In the genomic region with DNA sequence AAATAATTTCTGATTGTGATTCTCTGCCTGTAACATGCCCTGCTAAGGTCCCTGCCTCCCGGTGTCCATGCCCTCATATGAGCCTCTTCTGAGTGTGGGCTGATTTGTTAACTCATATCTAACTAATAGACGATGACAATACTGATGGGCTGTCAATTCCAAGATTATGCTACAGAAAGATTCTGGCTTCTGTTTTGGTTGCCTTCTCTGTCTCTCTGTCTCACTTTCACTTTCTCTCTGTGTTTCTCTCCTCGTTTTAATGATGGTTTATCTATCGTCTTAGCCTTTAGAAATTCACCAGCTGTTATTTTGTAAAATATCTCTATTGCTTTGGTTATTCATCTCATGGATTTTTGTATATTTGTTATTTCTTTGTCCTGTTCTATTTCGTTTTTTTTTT, we compare ENCODE assay signal across 24 cellular contexts.
DNase-seq lines count a peak whose midpoint lies in the region; ATAC-seq, FAIRE-seq and TF ChIP-seq lines count a peak whose summit lies in the region.
"Had no signal": no experiment of that assay in that cellular context is flagged by ENCODE, and none has a peak within 500 bp of the region (broad histone marks: within the 10 kb centered on the region; RNA-seq: fewer than 3 reads in every experiment).

No MANE protein-coding gene starts in this region.

- H3K9ac ChIP-seq in PC-3 (ENCODE audit: low read length) (no peak overlapping the region), endothelial cell of umbilical vein (replicated peaks; ENCODE audit: extremely low read depth, insufficient read depth, low read length) (no peak overlapping the region)

- DNase-seq in A673 (ENCODE audit: low spot score): no peak
- peak; percentile 4 for DNase-seq in H4 (ENCODE audit: low spot score)
- DNase-seq in PC-3: no peak
- no peak for DNase-seq in endothelial cell of umbilical vein (ENCODE audit: low read depth, low spot score)
- no peak for DNase-seq in kidney tubule cell (ENCODE audit: low spot score)
- DNase-seq in GM19238 (ENCODE audit: insufficient read length, low spot score): no peak
- no peak for DNase-seq in cardiac septum (ENCODE audit: low spot score)
- DNase-seq: activated CD4-positive, alpha-beta T cell treated with anti-CD3 and anti-CD28 coated beads for 1 hour; activated CD8-positive, alpha-beta memory T cell treated with anti-CD3 and anti-CD28 coated beads for 24 hours; activated naive CD4-positive, alpha-beta T cell treated with anti-CD3 and anti-CD28 coated beads, Interleukin-2, amount 50 U/mL, for 16 hours; activated T-cell treated with anti-CD3 and anti-CD28 coated beads, Interleukin-2, amount 50 U/mL, for 48 hours; aorta; CD4-positive, CD25-positive, alpha-beta regulatory T cell; effector CD8-positive, alpha-beta T cell; esophagus squamous epithelium; left colon; midbrain; NCI-H1092 treated with DMSO at 0.1 percent for 48 hours; NCI-H2029 treated with DMSO at 0.1 percent for 48 hours; RPMI8226 had no signal

- no peaks in the 10 kb centered on the region for H3K9me2 ChIP-seq in PC-3 (replicated peaks; ENCODE audit: low read length)

- no peaks in the 10 kb centered on the region for H4K20me1 ChIP-seq in PC-3 (ENCODE audit: low read length)
- no peaks in the 10 kb centered on the region for H4K20me1 ChIP-seq in endothelial cell of umbilical vein (replicated peaks; ENCODE audit: control insufficient read depth, extremely low read depth, insufficient read depth, low read length)

- intact Hi-C loops in A673 (cut with micrococcal nuclease; ENCODE audit: unreplicated experiment) (no loop called here), PC-3 (cut with micrococcal nuclease) (loop anchor here (10.0 kb wide), 1 partner anchor 145 kb away; no protein-coding TSS in a partner anchor), endothelial cell of umbilical vein (cut with micrococcal nuclease) (no loop called here), cardiac septum (cut with DNase I) (no loop called here)

- H3K4me1 ChIP-seq in A673 (ENCODE audit: insufficient read depth, low read length, poor library complexity, severe bottlenecking) (no peaks in the 10 kb centered on the region), PC-3 (ENCODE audit: insufficient read depth, low read length) (peaks cover 9% of the 10 kb centered on the region; the same call in 1 of the 2 replicates), endothelial cell of umbilical vein (ENCODE audit: control insufficient read depth, extremely low read depth, insufficient read depth, low read length) (no peaks in the 10 kb centered on the region)
- H3K4me1 ChIP-seq: esophagus squamous epithelium, suprapubic skin had no signal

- TF ChIP-seq POLR2A in endothelial cell of umbilical vein (IDR thresholded peaks at IDR 0.05; ENCODE audit: low read depth, low read length): no peak

- H3K27me3 ChIP-seq in A673 (replicated peaks; ENCODE audit: insufficient read depth, low read depth, low read length, poor library complexity) (no peaks in the 10 kb centered on the region), PC-3 (ENCODE audit: low read length) (no peaks in the 10 kb centered on the region), endothelial cell of umbilical vein (ENCODE audit: control insufficient read depth in 2 of 2, insufficient read depth in 2 of 2, low read length in 2 of 2) (no peaks in the 10 kb centered on the region)
- H3K27me3 ChIP-seq: esophagus squamous epithelium, suprapubic skin had no signal

- H3K36me3 ChIP-seq in A673 (ENCODE audit: insufficient read depth, low read length, poor library complexity, severe bottlenecking) (no peaks in the 10 kb centered on the region), PC-3 (ENCODE audit: low read depth, low read length) (no peaks in the 10 kb centered on the region), endothelial cell of umbilical vein (ENCODE audit: control insufficient read depth in 2 of 2, extremely low read depth in 1 of 2, insufficient read depth in 2 of 2, low read length in 2 of 2) (no peaks in the 10 kb centered on the region)
- H3K36me3 ChIP-seq: esophagus squamous epithelium, suprapubic skin had no signal

- TF ChIP-seq CTCF in A673 (conservative IDR thresholded peaks at IDR 0.05; ENCODE audit: low read depth, low read length) (no peak), PC-3 (conservative IDR thresholded peaks at IDR 0.05; ENCODE audit: low read depth, low read length) (no peak), endothelial cell of umbilical vein (IDR thresholded peaks at IDR 0.05; ENCODE audit: extremely low read depth in 1 of 2, insufficient read depth in 1 of 2, low read depth in 1 of 2, low read length in 2 of 2) (no peak)

- no peak overlapping the region for H3K27ac ChIP-seq in A673 (ENCODE audit: low read depth, low read length, poor library complexity, severe bottlenecking)
- H3K27ac ChIP-seq in PC-3 (ENCODE audit: low read length): no peak overlapping the region
- H3K27ac ChIP-seq in endothelial cell of umbilical vein (ENCODE audit: insufficient read depth, low read depth, low read length): no peak overlapping the region
- H3K27ac ChIP-seq: esophagus squamous epithelium, suprapubic skin had no signal

- dilution Hi-C loops in endothelial cell of umbilical vein (cut with MboI; ENCODE audit: extremely low pct_ligation_motif_present, low sequenced_read_pairs): no loop called here

- H3K4me3 ChIP-seq in A673 (ENCODE audit: low read depth, low read length, poor library complexity, severe bottlenecking): peak overlapping the region; percentile 4
- peak overlapping the region; percentile 63 for H3K4me3 ChIP-seq in PC-3 (ENCODE audit: low read length)
- no peak overlapping the region for H3K4me3 ChIP-seq in endothelial cell of umbilical vein (replicated peaks in 1 of 3; ENCODE audit: insufficient read depth in 1 of 3, low read depth in 1 of 3, low read length in 3 of 3)
- H3K4me3 ChIP-seq: esophagus squamous epithelium, suprapubic skin had no signal

- H3K4me2 ChIP-seq in PC-3 (ENCODE audit: low read length) (peak overlapping the region; percentile 80), endothelial cell of umbilical vein (ENCODE audit: insufficient read depth, low read length) (peak overlapping the region; percentile 17)

- CTCF ChIA-PET in A673 (lab: Charles Lee): no interaction called here
- CTCF ChIA-PET in PC-3 (lab: Charles Lee): no interaction called here
- CTCF ChIA-PET in endothelial cell of umbilical vein (lab: Charles Lee): no interaction called here

- POLR2A ChIA-PET in A673 (lab: Charles Lee; ENCODE audit: low non-redundant PET) (no interaction called here), PC-3 (lab: Charles Lee; ENCODE audit: unreplicated experiment) (no interaction called here), endothelial cell of umbilical vein (lab: Charles Lee) (no interaction called here)

- no peaks in the 10 kb centered on the region for H3F3A ChIP-seq in PC-3 (ENCODE audit: low read length, unreplicated experiment)

- H3K9me3 ChIP-seq in A673 (ENCODE audit: low read depth, low read length, poor library complexity, severe bottlenecking) (no peaks in the 10 kb centered on the region), PC-3 (ENCODE audit: low read length) (no peaks in the 10 kb centered on the region), endothelial cell of umbilical vein (replicated peaks; ENCODE audit: control insufficient read depth, insufficient read depth, low read length) (no peaks in the 10 kb centered on the region)
- H3K9me3 ChIP-seq: esophagus squamous epithelium, suprapubic skin had no signal

- no TSS peak for BruUV-seq in A673 (replicated peaks; lab: Mats Ljungman, UMichigan)
- no TSS peak for BruUV-seq in PC-3 (replicated peaks; lab: Mats Ljungman, UMichigan)
- no TSS peak for BruUV-seq in endothelial cell of umbilical vein (replicated peaks; lab: Mats Ljungman, UMichigan)

- no peak for FAIRE-seq in endothelial cell of umbilical vein (lab: Jason Lieb, UNC)
- FAIRE-seq: urothelium cell line had no signal

- H2AFZ ChIP-seq in PC-3 (ENCODE audit: low read length): peak overlapping the region; percentile 83
- H2AFZ ChIP-seq in endothelial cell of umbilical vein (ENCODE audit: low read depth, low read length): peak overlapping the region; percentile 80

- H3K79me2 ChIP-seq in PC-3 (ENCODE audit: low read length): no peaks in the 10 kb centered on the region
- no peaks in the 10 kb centered on the region for H3K79me2 ChIP-seq in endothelial cell of umbilical vein (ENCODE audit: control insufficient read depth, insufficient read depth, low read length)

- ATAC-seq in PC-3 (no peak), GM18909 (IDR thresholded peaks at IDR 0.05; ENCODE audit: poor library complexity, unreplicated experiment) (no peak)
- ATAC-seq: left colon, sciatic nerve had no signal

- no peaks in the 10 kb centered on the region for H3K9me1 ChIP-seq in endothelial cell of umbilical vein (replicated peaks; ENCODE audit: control insufficient read depth, extremely low read depth, insufficient read depth, low read length)

TF ChIP-seq in endothelial cell of umbilical vein, 7 proteins besides CTCF, POLR2A, EP300 and RAD21:
- no peak for TF ChIP-seq GATA2 (IDR thresholded peaks at IDR 0.05; ENCODE audit: insufficient read depth, insufficient read length, low read depth, low read length)
- no peak for TF ChIP-seq EZH2 (IDR thresholded peaks at IDR 0.05; ENCODE audit: borderline replicate concordance, low read depth, low read length, severe bottlenecking)
- no peak for TF ChIP-seq MYC (IDR thresholded peaks at IDR 0.05; ENCODE audit: low read depth, low read length)
- no peak for TF ChIP-seq FOS (IDR thresholded peaks at IDR 0.05; ENCODE audit: borderline replicate concordance, insufficient read depth, low read length)

Comparison
In these comparisons a context has a peak if more than half of its experiments do, and no peak if none do; other contexts are left out.
1. H3K4me3 ChIP-seq: peak in A673 (single experiment) and PC-3 (single experiment); none in endothelial cell of umbilical vein (0 of 3).